ENCODE assay signal across 1 cellular context in genomic region chr20:44495802-44496481, GRCh38.
A peak's percentile ranks its signal among the peaks of the same experiment; 100 is the strongest.
TF ChIP-seq lines count a peak whose summit lies in the region.

No MANE protein-coding gene starts in this region.

TF ChIP-seq in IMR-90, 13 proteins besides CTCF, POLR2A, EP300 and RAD21 (continued from another document):
- peak; percentile 39; the same call in 1 of the 2 replicates for TF ChIP-seq CEBPB (IDR thresholded peaks at IDR 0.05; ENCODE audit: low read depth, low read length)
- TF ChIP-seq, protein P1, sequence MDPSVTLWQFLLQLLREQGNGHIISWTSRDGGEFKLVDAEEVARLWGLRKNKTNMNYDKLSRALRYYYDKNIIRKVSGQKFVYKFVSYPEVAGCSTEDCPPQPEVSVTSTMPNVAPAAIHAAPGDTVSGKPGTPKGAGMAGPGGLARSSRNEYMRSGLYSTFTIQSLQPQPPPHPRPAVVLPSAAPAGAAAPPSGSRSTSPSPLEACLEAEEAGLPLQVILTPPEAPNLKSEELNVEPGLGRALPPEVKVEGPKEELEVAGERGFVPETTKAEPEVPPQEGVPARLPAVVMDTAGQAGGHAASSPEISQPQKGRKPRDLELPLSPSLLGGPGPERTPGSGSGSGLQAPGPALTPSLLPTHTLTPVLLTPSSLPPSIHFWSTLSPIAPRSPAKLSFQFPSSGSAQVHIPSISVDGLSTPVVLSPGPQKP (IDR thresholded peaks at IDR 0.05; ENCODE audit: borderline replicate concordance, low read depth, low read length), result no peak
- TF ChIP-seq FOS (IDR thresholded peaks at IDR 0.05; ENCODE audit: low read depth, low read length), result peak; percentile 99
